9 cellular contexts compared by ENCODE assay signal in genomic region chr2:134391751-134392160, GRCh38.
DNase-seq lines count a peak whose midpoint lies in the region; ATAC-seq and TF ChIP-seq lines count a peak whose summit lies in the region.
"Had no signal": no experiment of that assay in that cellular context is flagged by ENCODE, and none has a peak within 500 bp of the region (broad histone marks: within the 10 kb centered on the region; RNA-seq: fewer than 3 reads in every experiment).

No MANE protein-coding gene starts in this region.

- H3K4me1 Mint-ChIP-seq in stimulated activated memory B cell treated with anti-CD40 and anti-IgM and Interleukin-4, amounts not matched to agents 10 μg/mL and 1 μg/mL and 100 μg/mL, for 72 hours: peaks cover 21% of the 10 kb centered on the region

- peak overlapping the region; percentile 59 for H3K27ac Mint-ChIP-seq in stimulated activated memory B cell treated with anti-CD40 and anti-IgM and Interleukin-4, amounts not matched to agents 10 μg/mL and 1 μg/mL and 100 μg/mL, for 72 hours

- TF ChIP-seq POLR2A in spleen (IDR thresholded peaks at IDR 0.05): no peak

- peak; percentile 38 to 68 for ATAC-seq in activated CD4-positive, CD25-positive, alpha-beta regulatory T cell treated with anti-CD3 and anti-CD28 coated beads, Interleukin-2, amount 50 U/mL, for 24 hours
- ATAC-seq in HG02943 (IDR thresholded peaks at IDR 0.05; ENCODE audit: low read depth, unreplicated experiment): peak; percentile 65
- peak; percentile 67 for ATAC-seq in stimulated activated memory B cell treated with anti-CD40 and anti-IgM and Interleukin-4, amounts not matched to agents 10 μg/mL and 1 μg/mL and 100 μg/mL, for 72 hours

- no peaks in the 10 kb centered on the region for H3K27me3 Mint-ChIP-seq in stimulated activated memory B cell treated with anti-CD40 and anti-IgM and Interleukin-4, amounts not matched to agents 10 μg/mL and 1 μg/mL and 100 μg/mL, for 72 hours

- peaks cover 0 to 56% (median under 1%) of the 10 kb centered on the region in 6 donors for H3K36me3 ChIP-seq in spleen
- H3K36me3 ChIP-seq: tibial artery had no signal

- no peak for TF ChIP-seq CTCF in spleen (IDR thresholded peaks at IDR 0.05 in 8 of 11, conservative IDR thresholded peaks at IDR 0.05 in 3 of 11)

- WGBS in spleen, 5 donors: 50 to 69% (median 53%) methylated on average over 2 of the region's 2 CpGs

- no peaks in the 10 kb centered on the region for H3K27me3 ChIP-seq in spleen (replicated peaks in 1 of 7)
- H3K27me3 ChIP-seq: tibial artery had no signal

- peaks cover 23% of the 10 kb centered on the region for H3K36me3 Mint-ChIP-seq in stimulated activated memory B cell treated with anti-CD40 and anti-IgM and Interleukin-4, amounts not matched to agents 10 μg/mL and 1 μg/mL and 100 μg/mL, for 72 hours

- H3K4me3 ChIP-seq in spleen: no peak overlapping the region
- H3K4me3 ChIP-seq: tibial artery had no signal

- peak overlapping the region in 1 of 8 donors; percentile 40 for H3K27ac ChIP-seq in spleen

- DNase-seq in activated CD4-positive, CD25-positive, alpha-beta regulatory T cell (lab: John Stamatoyannopoulos, UW): no peak
- peak; percentile 40 for DNase-seq in NCI-H510A treated with DMSO at 0.1 percent for 48 hours (lab: John Stamatoyannopoulos, UW)
- DNase-seq in SKM-1 (lab: John Stamatoyannopoulos, UW; ENCODE audit: unreplicated experiment): no peak
- no peak for DNase-seq in spleen
- no peak for DNase-seq in 8988T
- DNase-seq: tibial artery had no signal

- peaks cover 0 to 18% (median 0%) of the 10 kb centered on the region in 6 donors for H3K4me1 ChIP-seq in spleen

- H3K9me3 ChIP-seq in spleen: no peaks in the 10 kb centered on the region
- H3K9me3 ChIP-seq: tibial artery had no signal

- H3K4me3 Mint-ChIP-seq in stimulated activated memory B cell treated with anti-CD40 and anti-IgM and Interleukin-4, amounts not matched to agents 10 μg/mL and 1 μg/mL and 100 μg/mL, for 72 hours: no peak overlapping the region

- no peaks in the 10 kb centered on the region for H3K9me3 Mint-ChIP-seq in stimulated activated memory B cell treated with anti-CD40 and anti-IgM and Interleukin-4, amounts not matched to agents 10 μg/mL and 1 μg/mL and 100 μg/mL, for 72 hours

- intact Hi-C loops in spleen (cut with DNase I; ENCODE audit: low total_unique reads): no loop called here
